In genomic region chr4:147371661-147372060, GRCh38 we compare ENCODE assay signal across 18 cellular contexts.
DNase-seq lines count a peak whose midpoint lies in the region; ATAC-seq and TF ChIP-seq lines count a peak whose summit lies in the region.
"Had no signal": no experiment of that assay in that cellular context is flagged by ENCODE, and none has a peak within 500 bp of the region (broad histone marks: within the 10 kb centered on the region; RNA-seq: fewer than 3 reads in every experiment).

No MANE protein-coding gene starts in this region.

- TF ChIP-seq CTCF in astrocyte of the spinal cord (IDR thresholded peaks at IDR 0.05; ENCODE audit: low read depth, low read length) = no peak
- TF ChIP-seq CTCF in foreskin keratinocyte (conservative IDR thresholded peaks at IDR 0.05) = no peak
- TF ChIP-seq CTCF in left lung (IDR thresholded peaks at IDR 0.05) = no peak

- H3K27me3 ChIP-seq in ACC112 (ENCODE audit: insufficient read depth, low read length) = no peaks in the 10 kb centered on the region
- no peaks in the 10 kb centered on the region for H3K27me3 ChIP-seq in foreskin keratinocyte
- H3K27me3 ChIP-seq in left lung = no peaks in the 10 kb centered on the region
- H3K27me3 ChIP-seq: adrenal gland, colonic mucosa, esophagus squamous epithelium, uterus had no signal

- in situ Hi-C loops in astrocyte of the spinal cord (cut with HindIII; ENCODE audit: low sequenced_read_pairs) = no loop called here

- H3K36me3 ChIP-seq in ACC112 (ENCODE audit: insufficient read depth, low read length) (no peaks in the 10 kb centered on the region; the same call in 1 of the 2 replicates), left lung (no peaks in the 10 kb centered on the region)
- H3K36me3 ChIP-seq: adrenal gland, colonic mucosa, esophagus squamous epithelium, lower lobe of right lung, uterus had no signal

- H2AFZ ChIP-seq in ACC112 (ENCODE audit: low read length, unreplicated experiment) = no peak overlapping the region

- H3K4me3 ChIP-seq in ACC112 (ENCODE audit: low read depth, low read length) = no peak overlapping the region
- no peak overlapping the region for H3K4me3 ChIP-seq in astrocyte of the spinal cord (ENCODE audit: low read depth, low read length)
- no peak overlapping the region for H3K4me3 ChIP-seq in left lung
- H3K4me3 ChIP-seq: adrenal gland, colonic mucosa, esophagus squamous epithelium, lower lobe of right lung, uterus had no signal

- intact Hi-C loops in cardiac septum (cut with DNase I) = no loop called here
- intact Hi-C loops in left lung (cut with DNase I) = no loop called here

- H3K27ac ChIP-seq in ACC112 (ENCODE audit: low read depth, low read length) (peak overlapping the region; percentile 82), foreskin keratinocyte (peak overlapping the region; percentile 50), left lung (no peak overlapping the region)
- H3K27ac ChIP-seq: adrenal gland, colonic mucosa, esophagus squamous epithelium, lower lobe of right lung, uterus had no signal

- no peaks in the 10 kb centered on the region for H3K9me3 ChIP-seq in left lung
- H3K9me3 ChIP-seq: adrenal gland, colonic mucosa, esophagus squamous epithelium, lower lobe of right lung, uterus had no signal

- no peaks in the 10 kb centered on the region for H3K79me2 ChIP-seq in ACC112 (ENCODE audit: control insufficient read depth, insufficient read depth, low read length, unreplicated experiment)

- peak; percentile 52 for DNase-seq in HT-29 (ENCODE audit: low spot score)
- DNase-seq in astrocyte of the spinal cord (ENCODE audit: low read depth, low spot score) = peak; percentile 63
- peak; percentile 64 to 89 for DNase-seq in foreskin keratinocyte
- DNase-seq in cardiac septum (ENCODE audit: low spot score) = no peak
- no peak for DNase-seq in HUDEP-2 (lab: John Stamatoyannopoulos, UW; ENCODE audit: unreplicated experiment in 76 of 76)
- DNase-seq in left lung = no peak
- DNase-seq: activated CD8-positive, alpha-beta T cell treated with anti-CD3 and anti-CD28 coated beads for 36 hours; adrenal gland; esophagus squamous epithelium; lower lobe of right lung; NCI-H1694 treated with DMSO at 0.1 percent for 48 hours; NCI-H446; stimulated activated CD4-positive, alpha-beta T cell treated with anti-CD3 and anti-CD28 coated beads, Interleukin-15, amount 100 ng/mL, for 24 hours; uterus had no signal

- ATAC-seq in foreskin keratinocyte (peak; percentile 84), left lung (no peak), HG03045 (IDR thresholded peaks at IDR 0.05; ENCODE audit: unreplicated experiment) (no peak)
- ATAC-seq: activated CD8-positive, alpha-beta T cell treated with anti-CD3 and anti-CD28 coated beads for 36 hours; natural killer cell treated with Interleukin-12 subunit alpha and Interleukin-12 subunit beta and Interleukin-15 and Interleukin-18, amount 100 ng/mL, for 72 hours had no signal

- H3K4me1 ChIP-seq in ACC112 (ENCODE audit: control insufficient read depth, insufficient read depth, low read length, unreplicated experiment) (peaks cover 54% of the 10 kb centered on the region), foreskin keratinocyte (peaks cover 27% of the 10 kb centered on the region), left lung (peaks cover 0 to 4% of the 10 kb centered on the region in 2 donors)
- H3K4me1 ChIP-seq: adrenal gland, colonic mucosa, uterus had no signal

Comparison
In these comparisons a context has a peak if more than half of its experiments do, and no peak if none do; other contexts are left out.
1. H3K27ac ChIP-seq: peak in ACC112 (single experiment) and foreskin keratinocyte (single experiment); none in left lung (0 of 2).
2. DNase-seq: peak in HT-29 (single experiment), astrocyte of the spinal cord (single experiment) and foreskin keratinocyte (2 of 2); none in cardiac septum (single experiment), HUDEP-2 (0 of 76) and left lung (0 of 2).